In the genomic region with DNA sequence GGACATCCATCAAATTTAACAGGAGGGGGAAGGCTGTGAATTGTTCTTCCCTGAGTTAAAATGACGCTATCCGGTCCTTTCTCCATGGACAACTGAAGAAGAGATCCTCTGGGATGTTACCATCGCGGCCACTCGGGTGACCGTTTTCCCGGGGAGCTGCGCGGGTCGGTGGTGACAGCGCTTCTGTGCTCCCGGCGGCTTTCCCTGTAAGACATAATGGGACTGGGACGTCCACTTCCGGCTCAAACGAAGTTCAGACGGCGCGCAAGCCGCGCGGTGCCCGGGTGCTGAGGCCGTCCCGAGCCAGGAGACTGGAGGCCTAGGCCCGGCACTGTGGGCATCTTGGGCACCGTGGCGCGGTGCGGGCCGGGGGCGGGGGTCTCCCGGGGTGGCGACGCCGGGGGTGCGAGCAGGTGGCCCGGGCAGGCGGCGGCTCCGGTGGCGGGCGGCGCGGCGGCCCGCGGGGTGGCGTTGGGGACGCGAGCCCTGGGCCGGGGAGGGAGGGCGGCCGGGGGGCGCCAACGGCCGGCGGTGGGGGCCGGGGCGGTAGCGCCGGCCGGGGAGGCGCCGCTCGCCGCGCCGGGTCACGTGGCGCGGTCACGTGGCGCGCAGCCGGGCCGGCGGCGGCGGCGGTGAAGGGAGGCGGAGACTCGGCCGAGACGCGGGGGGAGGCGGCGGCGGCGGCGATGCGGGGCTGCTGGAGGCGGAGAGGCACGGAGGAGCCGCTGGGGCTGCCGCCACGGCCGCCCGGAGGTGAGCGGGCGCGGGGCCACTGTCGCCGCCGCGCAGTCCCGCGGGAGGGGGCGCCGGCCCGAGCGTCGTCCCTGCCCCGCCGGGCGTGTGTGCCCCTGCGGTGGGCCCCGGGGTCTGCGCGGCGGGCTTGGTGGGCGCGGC, we compare ENCODE assay signal across 8 cellular contexts.
DNase-seq lines count a peak whose midpoint lies in the region; ATAC-seq and TF ChIP-seq lines count a peak whose summit lies in the region.

No MANE protein-coding gene starts in this region.

- H3K9me3 ChIP-seq in right lobe of liver, result no peaks in the 10 kb centered on the region

- no peaks in the 10 kb centered on the region for H3K36me3 ChIP-seq in right lobe of liver

- H3K4me1 ChIP-seq in right lobe of liver, result peaks cover 0 to 16% (median 1%) of the 10 kb centered on the region in 4 donors

- peaks cover 8% of the 10 kb centered on the region for H3K36me3 Mint-ChIP-seq in activated CD4-positive, alpha-beta T cell treated with anti-CD3 and anti-CD28 coated beads, Interleukin-2, amount 10 ng/mL, durations not matched to agents 7 days and 5 days (ENCODE audit: low read depth)

- 1% methylated on average over 29 of the region's 123 CpGs for WGBS in right lobe of liver (ENCODE audit: insufficient coverage, low coverage, low lambda C conversion rate, missing lambda C conversion rate)

- intact Hi-C loops in right lobe of liver (cut with DNase I), result no loop called here

- H3K27ac Mint-ChIP-seq in activated CD4-positive, alpha-beta T cell treated with anti-CD3 and anti-CD28 coated beads, Interleukin-2, amount 10 ng/mL, durations not matched to agents 7 days and 5 days, result peak overlapping the region; percentile 90

- peak overlapping the region; percentile 89 for H3K4me3 Mint-ChIP-seq in activated CD4-positive, alpha-beta T cell treated with anti-CD3 and anti-CD28 coated beads, Interleukin-2, amount 10 ng/mL, durations not matched to agents 7 days and 5 days

- H3K27me3 Mint-ChIP-seq in activated CD4-positive, alpha-beta T cell treated with anti-CD3 and anti-CD28 coated beads, Interleukin-2, amount 10 ng/mL, durations not matched to agents 7 days and 5 days, result peaks cover 5% of the 10 kb centered on the region

- no peaks in the 10 kb centered on the region for H3K27me3 ChIP-seq in right lobe of liver

- POLR2A ChIA-PET in activated CD4-positive, alpha-beta T cell treated with anti-CD3 and anti-CD28 coated beads, Interleukin-2, amount 10 ng/mL, durations not matched to agents 7 days and 5 days (lab: Charles Lee), result interaction anchor here (0.7 kb wide), 1 partner anchor 23 kb away, joined by 7 read pairs; no protein-coding TSS in a partner anchor

- peak overlapping the region; percentile 46 to 86 (median 69) for H3K27ac ChIP-seq in right lobe of liver

- DNase-seq in 8988T (peak; percentile 92), NCI-H446 treated with DMSO at 0.1 percent for 48 hours (lab: John Stamatoyannopoulos, UW) (peak; percentile 19), dermis blood vessel endothelial cell (peak; percentile 73), right lobe of liver (peak; percentile 79 to 83 (median 82))
- peak; percentile 74 for DNase-seq in activated CD4-positive, alpha-beta T cell treated with anti-CD3 and anti-CD28 coated beads, Interleukin-2, amount 10 ng/mL, durations not matched to agents 7 days and 5 days
- peak; percentile 57 to 60 for DNase-seq in stimulated activated CD4-positive, alpha-beta T cell treated with anti-CD3 and anti-CD28 coated beads, Interleukin-4, amount 100 ng/mL, for 48 hours (ENCODE audit: low read depth in 2 of 2)

- TF ChIP-seq POLR2A in GM18505 (IDR thresholded peaks at IDR 0.05; ENCODE audit: borderline replicate concordance, extremely low read depth, insufficient read depth, insufficient read length) (peak; percentile 52), right lobe of liver (IDR thresholded peaks at IDR 0.05) (peak; percentile 49)

- CTCF ChIA-PET in activated CD4-positive, alpha-beta T cell treated with anti-CD3 and anti-CD28 coated beads, Interleukin-2, amount 10 ng/mL, durations not matched to agents 7 days and 5 days (lab: Charles Lee), result interaction anchor here (0.7 to 2.4 kb wide), 3 partner anchors 11 to 20 kb away, joined by 4 to 12 read pairs (median 6); no protein-coding TSS in a partner anchor

- peaks cover 35% of the 10 kb centered on the region for H3K4me1 Mint-ChIP-seq in activated CD4-positive, alpha-beta T cell treated with anti-CD3 and anti-CD28 coated beads, Interleukin-2, amount 10 ng/mL, durations not matched to agents 7 days and 5 days

- no peak for TF ChIP-seq CTCF in right lobe of liver (IDR thresholded peaks at IDR 0.05)

- no peaks in the 10 kb centered on the region for H3K9me3 Mint-ChIP-seq in activated CD4-positive, alpha-beta T cell treated with anti-CD3 and anti-CD28 coated beads, Interleukin-2, amount 10 ng/mL, durations not matched to agents 7 days and 5 days

- ATAC-seq in GM18505 (IDR thresholded peaks at IDR 0.05; ENCODE audit: unreplicated experiment) (peak; percentile 79), HG03039 (IDR thresholded peaks at IDR 0.05; ENCODE audit: unreplicated experiment) (peak; percentile 80), right lobe of liver (peak; percentile 75 to 81 (median 79))

- H3K4me3 ChIP-seq in right lobe of liver, result peak overlapping the region; percentile 62 to 74 (median 73)

Comparison
In these comparisons a context has a peak if more than half of its experiments do, and no peak if none do; other contexts are left out.
1. Peak in every context shown above with its lines: DNase-seq, ATAC-seq, H3K4me3 ChIP-seq and H3K27ac ChIP-seq.
2. DNase-seq: peak in every context shown above with its lines; median percentile 92 in 8988T; 82 in right lobe of liver; 74 in activated CD4-positive, alpha-beta T cell treated with anti-CD3 and anti-CD28 coated beads, Interleukin-2, amount 10 ng/mL, durations not matched to agents 7 days and 5 days; 73 in dermis blood vessel endothelial cell; 58 in stimulated activated CD4-positive, alpha-beta T cell treated with anti-CD3 and anti-CD28 coated beads, Interleukin-4, amount 100 ng/mL, for 48 hours; 19 in NCI-H446 treated with DMSO at 0.1 percent for 48 hours.